ENCODE assay signal across 10 cellular contexts in the genomic region with DNA sequence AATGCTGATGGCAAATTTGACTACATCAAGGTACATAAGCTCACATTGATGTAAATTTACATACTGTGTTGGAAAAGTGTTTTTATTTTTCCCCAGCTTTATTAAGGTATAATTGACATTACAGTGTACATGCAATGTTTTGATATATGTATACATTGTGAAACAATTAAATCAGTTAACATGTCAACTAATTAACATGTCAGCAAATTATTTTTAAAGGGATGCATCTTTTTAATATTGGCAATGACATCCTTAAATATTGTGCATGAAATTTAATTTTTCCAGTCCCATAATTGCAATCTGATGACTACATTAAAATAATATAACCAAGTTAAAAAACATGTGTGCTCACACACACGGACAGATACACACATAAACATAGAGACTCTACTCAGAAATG.
"Had no signal": no experiment of that assay in that cellular context is flagged by ENCODE, and none has a peak within 500 bp of the region (broad histone marks: within the 10 kb centered on the region; RNA-seq: fewer than 3 reads in every experiment).

No MANE protein-coding gene starts in this region.

- H3K4me3 Mint-ChIP-seq: HFFc6 had no signal

- H3K4me3 ChIP-seq: GM23248, HAP-1 had no signal

- H3K4me2 ChIP-seq: KMS-11 had no signal

- DNase-seq: GM23248, GOT3, H7, HFFc6, Karpas-422, KBM-7 had no signal

- H3K9me3 ChIP-seq: HAP-1 had no signal

- FAIRE-seq: HTR-8/SVneo had no signal

- H3K36me3 ChIP-seq: HAP-1 had no signal

- H3K27ac Mint-ChIP-seq: HFFc6 had no signal

- H3K4me1 ChIP-seq: HAP-1 had no signal

- H3K9ac ChIP-seq: GM23248, KMS-11 had no signal

- H3K27ac ChIP-seq: GM23248, KMS-11 had no signal

- H3K9me3 Mint-ChIP-seq: HFFc6 had no signal

- ATAC-seq: HCT116 had no signal

- H2AFZ ChIP-seq: GM23248 had no signal
